Comparison of ENCODE assay signal across 25 cellular contexts in genomic region chr7:4273566-4274230, GRCh38.
"Had no signal": no experiment of that assay in that cellular context is flagged by ENCODE, and none has a peak within 500 bp of the region (broad histone marks: within the 10 kb centered on the region; RNA-seq: fewer than 3 reads in every experiment).

No MANE protein-coding gene starts in this region.

- H3K4me3 Mint-ChIP-seq: activated CD8-positive, alpha-beta T cell treated with anti-CD3 and anti-CD28 coated beads for 36 hours; activated naive CD8-positive, alpha-beta T cell treated with anti-CD3 and anti-CD28 coated beads, Interleukin-2, amount 10 ng/mL, durations not matched to agents 7 days and 5 days; activated T-cell treated with anti-CD3 and anti-CD28 coated beads, Interleukin-2, amount 50 U/mL, for 72 hours had no signal

- H3K4me3 ChIP-seq: adrenal gland, Peyer's patch, SJCRH30 had no signal

- H3K27ac ChIP-seq: adrenal gland, KMS-11, Peyer's patch, RWPE1, SJCRH30, WERI-Rb-1 had no signal

- ATAC-seq: activated CD8-positive, alpha-beta T cell treated with anti-CD3 and anti-CD28 coated beads for 36 hours; activated T-cell treated with anti-CD3 and anti-CD28 coated beads, Interleukin-2, amount 50 U/mL, for 72 hours had no signal

- H3K9me3 ChIP-seq: adrenal gland, SJCRH30, SK-N-SH had no signal

- H3K27me3 Mint-ChIP-seq: activated CD8-positive, alpha-beta T cell treated with anti-CD3 and anti-CD28 coated beads for 36 hours; activated naive CD8-positive, alpha-beta T cell treated with anti-CD3 and anti-CD28 coated beads, Interleukin-2, amount 10 ng/mL, durations not matched to agents 7 days and 5 days had no signal

- H3K4me1 Mint-ChIP-seq: activated naive CD8-positive, alpha-beta T cell treated with anti-CD3 and anti-CD28 coated beads, Interleukin-2, amount 10 ng/mL, durations not matched to agents 7 days and 5 days had no signal

- H3K36me3 Mint-ChIP-seq: activated naive CD8-positive, alpha-beta T cell treated with anti-CD3 and anti-CD28 coated beads, Interleukin-2, amount 10 ng/mL, durations not matched to agents 7 days and 5 days had no signal

- H3K27ac Mint-ChIP-seq: activated CD8-positive, alpha-beta T cell treated with anti-CD3 and anti-CD28 coated beads for 36 hours; activated naive CD8-positive, alpha-beta T cell treated with anti-CD3 and anti-CD28 coated beads, Interleukin-2, amount 10 ng/mL, durations not matched to agents 7 days and 5 days; activated T-cell treated with anti-CD3 and anti-CD28 coated beads, Interleukin-2, amount 50 U/mL, for 72 hours had no signal

- DNase-seq: activated CD4-positive, alpha-beta T cell treated with anti-CD3 and anti-CD28 coated beads for 4 hours; activated CD8-positive, alpha-beta memory T cell treated with anti-CD3 and anti-CD28 coated beads, Interleukin-2, amount 50 U/mL, for 4 hours; activated CD8-positive, alpha-beta T cell treated with anti-CD3 and anti-CD28 coated beads for 36 hours; activated naive CD4-positive, alpha-beta T cell treated with anti-CD3 and anti-CD28 coated beads, Interleukin-2, amount 50 U/mL, for 16 hours; activated naive CD8-positive, alpha-beta T cell treated with anti-CD3 and anti-CD28 coated beads, Interleukin-2, amount 10 ng/mL, durations not matched to agents 7 days and 5 days; activated T-cell treated with anti-CD3 and anti-CD28 coated beads, Interleukin-2, amount 50 U/mL, for 72 hours; adrenal gland; anterior cingulate cortex; caudate nucleus; NCI-H1092; NCI-H1417; NCI-H1694; NCI-H2029; NCI-H2107; NCI-H526; NCI-H82; OCI-M1; Peyer's patch; Right ventricle myocardium superior; SJCRH30; SK-N-SH; T-helper 1 cell; WERI-Rb-1 had no signal

- H3K36me3 ChIP-seq: adrenal gland, Peyer's patch, SJCRH30, WERI-Rb-1 had no signal

- H3K27me3 ChIP-seq: adrenal gland, Peyer's patch, SJCRH30 had no signal

- H3K4me1 ChIP-seq: adrenal gland, Peyer's patch, SJCRH30 had no signal
